Comparison of ENCODE assay signal across 9 cellular contexts in the genomic region with DNA sequence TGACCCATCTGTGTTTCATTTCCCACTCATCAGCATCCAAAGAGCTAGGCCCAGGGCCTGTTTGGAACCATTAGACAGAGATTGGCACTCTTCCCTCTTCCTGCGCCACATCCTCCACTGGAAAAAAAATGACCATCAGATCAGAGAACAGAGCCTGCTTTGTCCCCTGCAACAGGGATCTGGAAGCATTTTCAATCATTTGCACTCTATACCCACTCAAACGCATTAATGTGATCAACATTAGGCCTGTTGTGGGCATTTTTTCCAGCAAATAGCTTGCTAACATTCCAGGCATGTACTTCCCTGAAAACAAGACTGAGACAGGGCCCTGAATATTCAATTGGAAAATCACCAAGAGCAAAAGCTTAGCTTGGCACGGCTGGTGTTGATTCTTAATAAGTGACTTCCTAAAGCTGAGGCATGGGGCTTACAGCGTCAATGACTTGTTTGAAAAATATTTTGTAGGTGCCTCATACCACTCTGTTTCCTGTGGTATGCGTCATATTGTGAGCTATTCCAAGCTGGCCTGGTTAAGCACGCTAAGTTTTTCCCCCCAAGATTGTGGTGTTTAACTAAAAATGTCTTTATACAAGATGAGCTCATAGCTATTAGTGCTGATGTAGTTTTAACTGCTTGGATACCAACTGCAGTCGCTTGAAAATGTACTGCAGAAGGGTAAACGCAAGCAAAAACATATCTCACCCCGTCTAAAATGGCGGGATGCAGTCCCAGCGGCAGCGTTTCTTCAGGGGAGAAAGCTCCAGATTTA.
DNase-seq lines count a peak whose midpoint lies in the region; ATAC-seq, FAIRE-seq and TF ChIP-seq lines count a peak whose summit lies in the region.
"Had no signal": no experiment of that assay in that cellular context is flagged by ENCODE, and none has a peak within 500 bp of the region (broad histone marks: within the 10 kb centered on the region; RNA-seq: fewer than 3 reads in every experiment).

No MANE protein-coding gene starts in this region.

- H3K9ac ChIP-seq in mammary epithelial cell (ENCODE audit: insufficient read depth, low read length): peak overlapping the region; percentile 76

- ATAC-seq in HG03432 (IDR thresholded peaks at IDR 0.05; ENCODE audit: unreplicated experiment) (no peak), GM18868 (IDR thresholded peaks at IDR 0.05; ENCODE audit: unreplicated experiment) (no peak)

- no peaks in the 10 kb centered on the region for H3K4me1 Mint-ChIP-seq in activated CD4-positive, alpha-beta memory T cell treated with anti-CD3 and anti-CD28 coated beads for 36 hours (ENCODE audit: low read depth)
- H3K4me1 Mint-ChIP-seq: activated naive CD8-positive, alpha-beta T cell treated with anti-CD3 and anti-CD28 coated beads for 36 hours had no signal

- in situ Hi-C loops in mammary epithelial cell (cut with MboI; ENCODE audit: low sequenced_read_pairs in 2 of 2): no loop called here
- in situ Hi-C loops in HAP-1 (cut with MboI; ENCODE audit: low sequenced_read_pairs): no loop called here

- WGBS in mammary epithelial cell (ENCODE audit: low coverage, missing lambda C conversion rate): 0% methylated on average over 12 of the region's 12 CpGs

- H3K4me1 ChIP-seq in mammary epithelial cell (ENCODE audit: insufficient read depth, low read length): peaks cover 40% of the 10 kb centered on the region
- peaks cover 2% of the 10 kb centered on the region; the same call in 1 of the 2 replicates for H3K4me1 ChIP-seq in HAP-1

- H3K27me3 ChIP-seq in mammary epithelial cell (ENCODE audit: insufficient read depth, low read length): no peaks in the 10 kb centered on the region
- H3K27me3 ChIP-seq in HAP-1 (ENCODE audit: low read depth): no peaks in the 10 kb centered on the region

- H2AFZ ChIP-seq in mammary epithelial cell (ENCODE audit: low read depth, low read length): peak overlapping the region; percentile 92

- H3K36me3 Mint-ChIP-seq in activated CD4-positive, alpha-beta memory T cell treated with anti-CD3 and anti-CD28 coated beads for 36 hours: no peaks in the 10 kb centered on the region
- H3K36me3 Mint-ChIP-seq: activated naive CD8-positive, alpha-beta T cell treated with anti-CD3 and anti-CD28 coated beads for 36 hours had no signal

- no peak overlapping the region for H3K4me3 Mint-ChIP-seq in activated CD4-positive, alpha-beta memory T cell treated with anti-CD3 and anti-CD28 coated beads for 36 hours
- H3K4me3 Mint-ChIP-seq: activated naive CD8-positive, alpha-beta T cell treated with anti-CD3 and anti-CD28 coated beads for 36 hours had no signal

- no peak overlapping the region for H3K27ac Mint-ChIP-seq in activated CD4-positive, alpha-beta memory T cell treated with anti-CD3 and anti-CD28 coated beads for 36 hours
- H3K27ac Mint-ChIP-seq: activated naive CD8-positive, alpha-beta T cell treated with anti-CD3 and anti-CD28 coated beads for 36 hours had no signal

- POLR2A ChIA-PET in activated CD4-positive, alpha-beta memory T cell treated with anti-CD3 and anti-CD28 coated beads for 36 hours (lab: Charles Lee): no interaction called here

- no peaks in the 10 kb centered on the region for H3K36me3 ChIP-seq in mammary epithelial cell (ENCODE audit: insufficient read depth, low read length)
- no peaks in the 10 kb centered on the region for H3K36me3 ChIP-seq in HAP-1 (replicated peaks)

- no peaks in the 10 kb centered on the region for H4K20me1 ChIP-seq in mammary epithelial cell (ENCODE audit: insufficient read depth, low read length)

- DNase-seq in HCEC 1CT (peak; percentile 100), mammary epithelial cell (peak; percentile 98), HAP-1 (ENCODE audit: low spot score in 2 of 2) (no peak)
- no peak for DNase-seq in activated CD4-positive, alpha-beta memory T cell treated with anti-CD3 and anti-CD28 coated beads for 36 hours
- DNase-seq: activated naive CD8-positive, alpha-beta T cell treated with anti-CD3 and anti-CD28 coated beads for 36 hours had no signal

- dilution Hi-C loops in mammary epithelial cell (cut with HindIII; ENCODE audit: low sequenced_read_pairs): no loop called here

- CTCF ChIA-PET in mammary epithelial cell (lab: Charles Lee; ENCODE audit: low non-redundant PET): no interaction called here
- CTCF ChIA-PET in activated CD4-positive, alpha-beta memory T cell treated with anti-CD3 and anti-CD28 coated beads for 36 hours (lab: Charles Lee): no interaction called here

- H3K4me3 ChIP-seq in mammary epithelial cell (replicated peaks in 1 of 3; ENCODE audit: insufficient read depth in 1 of 3, low read depth in 2 of 3, low read length in 3 of 3): no peak overlapping the region
- H3K4me3 ChIP-seq in skin epidermis: no peak overlapping the region
- H3K4me3 ChIP-seq in HAP-1: no peak overlapping the region

- H3K9me3 Mint-ChIP-seq in activated CD4-positive, alpha-beta memory T cell treated with anti-CD3 and anti-CD28 coated beads for 36 hours: no peaks in the 10 kb centered on the region
- H3K9me3 Mint-ChIP-seq: activated naive CD8-positive, alpha-beta T cell treated with anti-CD3 and anti-CD28 coated beads for 36 hours had no signal

- H3K4me2 ChIP-seq in mammary epithelial cell (ENCODE audit: insufficient read depth, low read depth, low read length): peak overlapping the region; percentile 69

- H3K27ac ChIP-seq in mammary epithelial cell (ENCODE audit: insufficient read depth, low read depth, low read length) (peak overlapping the region; percentile 89), skin epidermis (peak overlapping the region in 18 of 21 experiments; percentile 6 to 88 (median 68))

- no peaks in the 10 kb centered on the region for H3K27me3 Mint-ChIP-seq in activated CD4-positive, alpha-beta memory T cell treated with anti-CD3 and anti-CD28 coated beads for 36 hours
- H3K27me3 Mint-ChIP-seq: activated naive CD8-positive, alpha-beta T cell treated with anti-CD3 and anti-CD28 coated beads for 36 hours had no signal

- BruUV-seq in mammary epithelial cell (replicated peaks; lab: Mats Ljungman, UMichigan): TSS peak; percentile 77

- intact Hi-C loops in mammary epithelial cell (cut with micrococcal nuclease): loop anchor here (1.0 to 10.0 kb wide), 6 partner anchors 51 to 402 kb away; no protein-coding TSS in a partner anchor
- intact Hi-C loops in activated CD4-positive, alpha-beta memory T cell treated with anti-CD3 and anti-CD28 coated beads for 36 hours (cut with micrococcal nuclease): no loop called here

- FAIRE-seq in islet of Langerhans (lab: Jason Lieb, UNC): peak; percentile 81

- H3K9me3 ChIP-seq in mammary epithelial cell (replicated peaks; ENCODE audit: insufficient read depth, low read length) (no peaks in the 10 kb centered on the region), HAP-1 (no peaks in the 10 kb centered on the region)

- TF ChIP-seq CTCF in mammary epithelial cell (conservative IDR thresholded peaks at IDR 0.05 in 1 of 2, IDR thresholded peaks at IDR 0.05 in 1 of 2; ENCODE audit: extremely low read depth in 1 of 2, insufficient read depth in 1 of 2, low read depth in 1 of 2, low read length in 2 of 2): no peak

- no peaks in the 10 kb centered on the region for H3K79me2 ChIP-seq in mammary epithelial cell (ENCODE audit: insufficient read depth, low read length)

Comparison
In these comparisons a context has a peak if more than half of its experiments do, and no peak if none do; other contexts are left out.
1. DNase-seq: peak in HCEC 1CT (single experiment) and mammary epithelial cell (single experiment); none in HAP-1 (0 of 2) and activated CD4-positive, alpha-beta memory T cell treated with anti-CD3 and anti-CD28 coated beads for 36 hours (single experiment).